ENCODE assay signal across 8 cellular contexts in genomic region chr1:111139956-111140679, GRCh38. TPM values are rescaled to one million over a fixed set of nuclear protein-coding genes. Genes with fewer than 3 reads are reported as not detected.
DNase-seq lines count a peak whose midpoint lies in the region; ATAC-seq and TF ChIP-seq lines count a peak whose summit lies in the region.

CEPT1 (plus strand) TSS chr1:111140223; CDS start chr1:111147715, 7,492 bp downstream.
DRAM2 (minus strand) TSS chr1:111140093; CDS start chr1:111131554, 8,539 bp downstream.

- peak within 1 kb of the TSS; percentile 98 for H3K27ac ChIP-seq in HUES48 (ENCODE audit: low read depth, low read length)
- peak within 1 kb of the TSS; percentile 93 for H3K27ac ChIP-seq in mesodermal cell (ENCODE audit: low read depth, low read length, severe bottlenecking)

- peaks cover 5% of the 10 kb centered on the region for H3K27me3 Mint-ChIP-seq in endothelial cell (ENCODE audit: unreplicated experiment)

- peak within 1 kb of the TSS; percentile 99 for H3K27ac Mint-ChIP-seq in endothelial cell (ENCODE audit: unreplicated experiment)

- H3K4me3 ChIP-seq in HUES48 (ENCODE audit: low read depth, low read length) (peak within 1 kb of the TSS; percentile 97), NT2/D1 (ENCODE audit: insufficient read length, low read depth) (peak within 1 kb of the TSS; percentile 96), mesodermal cell (ENCODE audit: extremely low read depth, insufficient read depth, low read length, poor library complexity, severe bottlenecking) (peak within 1 kb of the TSS; percentile 93)

- H3K4me1 ChIP-seq in HUES48 (ENCODE audit: control insufficient read depth, insufficient read depth, low read length) (peaks cover 21% of the 10 kb centered on the region), NT2/D1 (ENCODE audit: insufficient read depth, insufficient read length) (no peaks in the 10 kb centered on the region), mesodermal cell (ENCODE audit: control insufficient read depth, insufficient read depth, low read length, poor library complexity, severe bottlenecking) (peaks cover 15% of the 10 kb centered on the region)

- peak; percentile 74 for ATAC-seq in GM21423 (IDR thresholded peaks at IDR 0.05; ENCODE audit: unreplicated experiment)

- H3K9me3 Mint-ChIP-seq in endothelial cell (ENCODE audit: unreplicated experiment): no peaks in the 10 kb centered on the region

- H3K9me3 ChIP-seq in HUES48 (ENCODE audit: control insufficient read depth, insufficient read depth, low read length) (no peaks in the 10 kb centered on the region), NT2/D1 (ENCODE audit: insufficient read depth, low read length) (no peaks in the 10 kb centered on the region), mesodermal cell (ENCODE audit: control insufficient read depth, low read length) (no peaks in the 10 kb centered on the region)

- H3K4me1 Mint-ChIP-seq in endothelial cell (ENCODE audit: unreplicated experiment): peaks cover 36% of the 10 kb centered on the region

- H3K27me3 ChIP-seq in HUES48 (ENCODE audit: control insufficient read depth, insufficient read depth, low read length) (no peaks in the 10 kb centered on the region), NT2/D1 (ENCODE audit: insufficient read depth, insufficient read length) (no peaks in the 10 kb centered on the region)

- 0% methylated on average over 51 to 60 of the region's 68 CpGs for WGBS in mesodermal cell (ENCODE audit: insufficient coverage in 2 of 2), 2 experiments

- in situ Hi-C loops in Caki2 (cut with HindIII; ENCODE audit: low pct_unique_long_range_greater_than_20kb, low sequenced_read_pairs): no loop called here

- peaks cover 21% of the 10 kb centered on the region for H3K36me3 Mint-ChIP-seq in endothelial cell (ENCODE audit: low read depth, unreplicated experiment)

- H3K9ac ChIP-seq in HUES48 (ENCODE audit: low read depth, low read length): peak within 1 kb of the TSS; percentile 86
- peak within 1 kb of the TSS; percentile 98 for H3K9ac ChIP-seq in NT2/D1 (ENCODE audit: insufficient read length, low read depth)

- H3K36me3 ChIP-seq in HUES48 (ENCODE audit: control insufficient read depth, insufficient read depth, low read length) (peaks cover 26% of the 10 kb centered on the region), NT2/D1 (ENCODE audit: insufficient read depth, insufficient read length, low read length) (peaks cover 24% of the 10 kb centered on the region), mesodermal cell (ENCODE audit: control insufficient read depth, insufficient read depth, low read length) (peaks cover 28% of the 10 kb centered on the region)

- H3K4me3 Mint-ChIP-seq in endothelial cell (ENCODE audit: unreplicated experiment): peak within 1 kb of the TSS; percentile 99

- no peak for TF ChIP-seq CTCF in endothelial cell (IDR thresholded peaks at IDR 0.05; ENCODE audit: unreplicated experiment)

- peak; percentile 87 for DNase-seq in Caki2 (ENCODE audit: low read depth)
- DNase-seq in NT2/D1 (ENCODE audit: low read depth, low spot score): peak; percentile 95
- DNase-seq in activated CD8-positive, alpha-beta memory T cell treated with anti-CD3 and anti-CD28 coated beads, Interleukin-2, amount 50 U/mL, for 24 hours (ENCODE audit: extremely low read depth): peak; percentile 89
- peak; percentile 95 for DNase-seq in endothelial cell (ENCODE audit: low spot score)
- peak; percentile 75 for DNase-seq in stimulated activated CD8-positive, alpha-beta memory T cell treated with anti-CD3 and anti-CD28 coated beads, Interleukin-15, amount 100 ng/mL, for 24 hours (ENCODE audit: low read depth)

RNA-seq across cellular contexts. Expression of gene CEPT1, which starts in this region (rescaled TPM):
- total RNA-seq in Caki2 (2014; rRNA removed; shearing (Covaris generic); ENCODE audit: low replicate concordance): 9.6 and 15.1 TPM in 2 replicates
- total RNA-seq in endothelial cell (ENCODE audit: unreplicated experiment): 127 TPM
- 44.0 TPM for polyA plus RNA-seq in mesodermal cell (2013, experiment 1 of 2)
- 41.6 TPM for polyA plus RNA-seq in mesodermal cell (2013, experiment 2 of 2)

RNA-seq across cellular contexts. Expression of gene DRAM2, which starts in this region (rescaled TPM):
- total RNA-seq in Caki2 (2014; rRNA removed; shearing (Covaris generic); ENCODE audit: low replicate concordance): 36.8 and 60.6 TPM in 2 replicates
- 79.8 TPM for total RNA-seq in endothelial cell (ENCODE audit: unreplicated experiment)
- polyA plus RNA-seq in mesodermal cell (2013, experiment 1 of 2): 89.7 TPM
- polyA plus RNA-seq in mesodermal cell (2013, experiment 2 of 2): 91.5 TPM

Comparison
In these comparisons a context has a peak if more than half of its experiments do, and no peak if none do; other contexts are left out.
1. Peak in every context shown above with its lines: DNase-seq, ATAC-seq, H3K4me3 ChIP-seq and H3K27ac ChIP-seq.